9 cellular contexts compared by ENCODE assay signal in genomic region chr20:5065489-5066383, GRCh38. TPM values are rescaled to one million over a fixed set of nuclear protein-coding genes. Genes with fewer than 3 reads are reported as not detected.
A peak's percentile ranks its signal among the peaks of the same experiment; 100 is the strongest.
DNase-seq lines count a peak whose midpoint lies in the region; TF ChIP-seq lines count a peak whose summit lies in the region.
"Had no signal": no experiment of that assay in that cellular context is flagged by ENCODE, and none has a peak within 500 bp of the region (broad histone marks: within the 10 kb centered on the region; RNA-seq: fewer than 3 reads in every experiment).

No MANE protein-coding gene starts in this region.

- H3K4me1 ChIP-seq in HEK293 (ENCODE audit: control insufficient read depth, insufficient read depth, low read length) = no peaks in the 10 kb centered on the region
- H3K4me1 ChIP-seq in SJSA1 (replicated peaks) = peaks cover 9% of the 10 kb centered on the region
- H3K4me1 ChIP-seq in skeletal muscle satellite cell (ENCODE audit: control insufficient read depth, insufficient read depth, low read length) = peaks cover 20% of the 10 kb centered on the region

- H3K4me3 ChIP-seq in HEK293 (ENCODE audit: low read depth, low read length) (no peak overlapping the region), SJSA1 (no peak overlapping the region), skeletal muscle satellite cell (ENCODE audit: low read length) (peak overlapping the region; percentile 10), H7 (ENCODE audit: insufficient read depth, low read depth, low read length) (no peak overlapping the region)
- H3K4me3 ChIP-seq: cardiac muscle cell had no signal

- POLR2A ChIA-PET in HEK293 (lab: Yijun Ruan, JAX) = interaction anchor here (0.6 kb wide), 1 partner anchor 111 kb away, joined by 4 read pairs; no protein-coding TSS in a partner anchor

- H3K36me3 ChIP-seq in HEK293 (ENCODE audit: control insufficient read depth in 2 of 2, insufficient read depth in 1 of 2, low read length in 2 of 2) (no peaks in the 10 kb centered on the region), SJSA1 (no peaks in the 10 kb centered on the region), skeletal muscle satellite cell (ENCODE audit: insufficient read depth, low read length) (no peaks in the 10 kb centered on the region), H7 (replicated peaks; ENCODE audit: control insufficient read depth, insufficient read depth, low read length) (no peaks in the 10 kb centered on the region)
- H3K36me3 ChIP-seq: cardiac muscle cell had no signal

- no peak overlapping the region for H3K27ac ChIP-seq in HEK293 (ENCODE audit: extremely low read depth, low read depth, low read length)
- H3K27ac ChIP-seq in SJSA1 = peak overlapping the region; percentile 82
- H3K27ac ChIP-seq: cardiac muscle cell had no signal

- DNase-seq in SJSA1 (ENCODE audit: low read depth in 1 of 2, low spot score in 2 of 2) = peak; percentile 41 to 77
- DNase-seq in foreskin melanocyte = peak; percentile 99
- no peak for DNase-seq in stimulated activated CD4-positive, alpha-beta T cell treated with anti-CD3 and anti-CD28 coated beads, Interleukin-2, amount 100 ng/mL, for 24 hours
- DNase-seq in H7 = no peak
- DNase-seq in HuH-7.5 (ENCODE audit: low spot score) = no peak
- DNase-seq in activated naive CD4-positive, alpha-beta T cell (lab: John Stamatoyannopoulos, UW) = no peak

- no peak for TF ChIP-seq CTCF in HEK293 (tag by site-specific recombination; IDR thresholded peaks at IDR 0.05)

- CTCF ChIA-PET in HEK293 (lab: Yijun Ruan, JAX) = interaction anchor here (0.7 to 0.9 kb wide), 2 partner anchors 9 to 40 kb away, joined by 3 read pairs; no protein-coding TSS in a partner anchor

- H3K9ac ChIP-seq in skeletal muscle satellite cell (ENCODE audit: low read depth, low read length) = peak overlapping the region; percentile 72

- H3K27me3 ChIP-seq in SJSA1 (replicated peaks) (no peaks in the 10 kb centered on the region), skeletal muscle satellite cell (ENCODE audit: control insufficient read depth, insufficient read depth, low read length) (no peaks in the 10 kb centered on the region), H7 (ENCODE audit: control insufficient read depth, insufficient read depth, low read length) (no peaks in the 10 kb centered on the region)
- H3K27me3 ChIP-seq: cardiac muscle cell had no signal

- peak overlapping the region; percentile 41 for H3K4me2 ChIP-seq in skeletal muscle satellite cell (ENCODE audit: low read length)

- H3K9me3 ChIP-seq in HEK293 (ENCODE audit: control insufficient read depth, insufficient read depth, low read depth, low read length) (no peaks in the 10 kb centered on the region), SJSA1 (replicated peaks) (no peaks in the 10 kb centered on the region), skeletal muscle satellite cell (replicated peaks; ENCODE audit: low read length) (no peaks in the 10 kb centered on the region)

TF ChIP-seq in HEK293, 187 proteins besides CTCF, POLR2A, EP300 and RAD21:
- TF ChIP-seq ZNF580 (tag by site-specific recombination; IDR thresholded peaks at IDR 0.05) (no peak), ZNF398 (tag by site-specific recombination; IDR thresholded peaks at IDR 0.05) (no peak), KLF8 (tag by site-specific recombination; IDR thresholded peaks at IDR 0.05) (no peak), ZIC2 (tag by site-specific recombination; IDR thresholded peaks at IDR 0.05) (peak; percentile 28), ZNF776 (tag by site-specific recombination; IDR thresholded peaks at IDR 0.05; ENCODE audit: borderline replicate concordance) (no peak), ZNF138 (tag by site-specific recombination; IDR thresholded peaks at IDR 0.05; ENCODE audit: borderline replicate concordance) (no peak), ZXDB (tag by site-specific recombination; IDR thresholded peaks at IDR 0.05) (no peak), ZNF366 (tag by site-specific recombination; conservative IDR thresholded peaks at IDR 0.05) (no peak), ZNF488 (tag by site-specific recombination; IDR thresholded peaks at IDR 0.05) (no peak), ZNF692 (tag by site-specific recombination; IDR thresholded peaks at IDR 0.05) (no peak), ZNF561 (tag by site-specific recombination; IDR thresholded peaks at IDR 0.05; ENCODE audit: borderline replicate concordance) (no peak), ZNF121 (tag by site-specific recombination; IDR thresholded peaks at IDR 0.05) (no peak), GLIS1 (tag by site-specific recombination; IDR thresholded peaks at IDR 0.05) (peak; percentile 80), ZNF169 (tag by site-specific recombination; IDR thresholded peaks at IDR 0.05) (no peak), ZBTB21 (tag by site-specific recombination; IDR thresholded peaks at IDR 0.05) (no peak), ZFP41 (tag by site-specific recombination; IDR thresholded peaks at IDR 0.05; ENCODE audit: borderline replicate concordance) (no peak)
TF ChIP-seq in HEK293: peak in this region for 2.

RNA-seq across cellular contexts. Expression of gene TMEM230, which starts 47.1 kb away (rescaled TPM):
- 95.2 and 139 TPM in 2 replicates for total RNA-seq in SJSA1 (2014; rRNA removed; shearing (Covaris generic))
- total RNA-seq in skeletal muscle satellite cell (2012; rRNA removed) = 89.7 and 117 TPM in 2 replicates
- 119 and 138 TPM in 2 replicates for total RNA-seq in H7 (2014; rRNA removed; shearing (Covaris generic))

RNA-seq across cellular contexts. Expression of gene PCNA, which starts 54.0 kb away (rescaled TPM):
- 391 and 409 TPM in 2 replicates for total RNA-seq in SJSA1 (2014; rRNA removed; shearing (Covaris generic))
- total RNA-seq in skeletal muscle satellite cell (2012; rRNA removed) = 183 and 194 TPM in 2 replicates
- total RNA-seq in H7 (2014; rRNA removed; shearing (Covaris generic)) = 294 and 304 TPM in 2 replicates

Comparison
In these comparisons a context has a peak if more than half of its experiments do, and no peak if none do; other contexts are left out.
1. DNase-seq: peak in SJSA1 (2 of 2) and foreskin melanocyte (single experiment); none in stimulated activated CD4-positive, alpha-beta T cell treated with anti-CD3 and anti-CD28 coated beads, Interleukin-2, amount 100 ng/mL, for 24 hours (0 of 2), H7 (single experiment), HuH-7.5 (single experiment) and activated naive CD4-positive, alpha-beta T cell (0 of 4).